In genomic region chr11:8341966-8342365, GRCh38 we compare ENCODE assay signal across 20 cellular contexts.
"Had no signal": no experiment of that assay in that cellular context is flagged by ENCODE, and none has a peak within 500 bp of the region (broad histone marks: within the 10 kb centered on the region; RNA-seq: fewer than 3 reads in every experiment).

No MANE protein-coding gene starts in this region.

- H3K27me3 Mint-ChIP-seq: activated naive CD4-positive, alpha-beta T cell treated with anti-CD3 and anti-CD28 coated beads, Interleukin-2, amount 50 U/mL, for 24 hours had no signal

- H3K27ac ChIP-seq: ascending aorta, body of pancreas, VCaP had no signal

- H3K4me3 ChIP-seq: ascending aorta, body of pancreas had no signal

- H3K27me3 ChIP-seq: ascending aorta, body of pancreas had no signal

- ATAC-seq: activated CD4-positive, CD25-positive, alpha-beta regulatory T cell treated with anti-CD3 and anti-CD28 coated beads, Interleukin-2, amount 50 U/mL, for 24 hours; activated CD8-positive, alpha-beta T cell treated with anti-CD3 and anti-CD28 coated beads, Interleukin-2, amount 10 ng/mL, durations not matched to agents 7 days and 5 days; body of pancreas; T-cell had no signal

- H3K36me3 ChIP-seq: ascending aorta had no signal

- H3K4me1 Mint-ChIP-seq: activated naive CD4-positive, alpha-beta T cell treated with anti-CD3 and anti-CD28 coated beads, Interleukin-2, amount 50 U/mL, for 24 hours had no signal

- H3K27ac Mint-ChIP-seq: activated CD8-positive, alpha-beta T cell treated with anti-CD3 and anti-CD28 coated beads, Interleukin-2, amount 10 ng/mL, durations not matched to agents 7 days and 5 days; activated naive CD4-positive, alpha-beta T cell treated with anti-CD3 and anti-CD28 coated beads, Interleukin-2, amount 50 U/mL, for 24 hours; T-cell had no signal

- H3K9me3 ChIP-seq: ascending aorta, body of pancreas had no signal

- H3K36me3 Mint-ChIP-seq: activated naive CD4-positive, alpha-beta T cell treated with anti-CD3 and anti-CD28 coated beads, Interleukin-2, amount 50 U/mL, for 24 hours; T-cell had no signal

- DNase-seq: activated CD4-positive, alpha-beta T cell treated with anti-CD3 and anti-CD28 coated beads for 4 hours; activated CD8-positive, alpha-beta memory T cell treated with anti-CD3 and anti-CD28 coated beads, Interleukin-2, amount 50 U/mL, for 48 hours; activated CD8-positive, alpha-beta T cell treated with anti-CD3 and anti-CD28 coated beads, Interleukin-2, amount 10 ng/mL, durations not matched to agents 7 days and 5 days; activated T-cell treated with anti-CD3 and anti-CD28 coated beads, Interleukin-2, amount 50 U/mL, for 1 hour; body of pancreas; central memory CD4-positive, alpha-beta T cell; MM.1S; NCI-H1105; NCI-H1436; NCI-H1694 treated with DMSO at 0.1 percent for 48 hours; NCI-H2029 treated with DMSO at 0.1 percent for 48 hours; NCI-H510A treated with DMSO at 0.1 percent for 48 hours; NCI-H69; NK-92 treated with Interleukin-12 subunit alpha and Interleukin-12 subunit beta, amount 100 ng/mL, for 24 hours; SHP77 treated with DMSO at 0.1 percent for 48 hours; T-cell had no signal

- H3K4me3 Mint-ChIP-seq: activated CD8-positive, alpha-beta T cell treated with anti-CD3 and anti-CD28 coated beads, Interleukin-2, amount 10 ng/mL, durations not matched to agents 7 days and 5 days; activated naive CD4-positive, alpha-beta T cell treated with anti-CD3 and anti-CD28 coated beads, Interleukin-2, amount 50 U/mL, for 24 hours; T-cell had no signal

- H3K4me1 ChIP-seq: ascending aorta, body of pancreas had no signal

- H3K9me3 Mint-ChIP-seq: activated naive CD4-positive, alpha-beta T cell treated with anti-CD3 and anti-CD28 coated beads, Interleukin-2, amount 50 U/mL, for 24 hours; T-cell had no signal
